ENCODE assay signal across 24 cellular contexts in genomic region chr9:96193356-96193755, GRCh38.
"Had no signal": no experiment of that assay in that cellular context is flagged by ENCODE, and none has a peak within 500 bp of the region (broad histone marks: within the 10 kb centered on the region; RNA-seq: fewer than 3 reads in every experiment).

No MANE protein-coding gene starts in this region.

- H3K4me3 ChIP-seq: breast epithelium, gastroesophageal sphincter, pancreas, psoas muscle, right atrium auricular region, spleen, tibial nerve had no signal

- H3K36me3 ChIP-seq: breast epithelium, gastroesophageal sphincter, pancreas, right atrium auricular region, spleen, tibial nerve had no signal

- H3K27me3 ChIP-seq: breast epithelium, gastroesophageal sphincter, pancreas, right atrium auricular region, spleen, tibial nerve had no signal

- DNase-seq: activated CD4-positive, alpha-beta memory T cell treated with anti-CD3 and anti-CD28 coated beads for 36 hours; activated CD4-positive, alpha-beta T cell treated with anti-CD3 and anti-CD28 coated beads, Interleukin-2, amount 10 ng/mL, durations not matched to agents 24 days and 14 days; activated CD4-positive, CD25-positive, alpha-beta regulatory T cell treated with anti-CD3 and anti-CD28 coated beads, Interleukin-2, amount 50 U/mL, for 72 hours; activated gamma-delta T cell treated with Interleukin-2 at 50 U/mL for 16 hours; activated naive CD4-positive, alpha-beta T cell treated with anti-CD3 and anti-CD28 coated beads, Interleukin-2, amount 50 U/mL, for 16 hours; activated T-cell treated with anti-CD3 and anti-CD28 coated beads, Interleukin-2, amount 50 U/mL, for 4 hours; amniotic stem cell; central memory CD4-positive, alpha-beta T cell; hippocampal formation; left colon; mammary epithelial cell; naive thymus-derived CD4-positive, alpha-beta T cell; pancreas; psoas muscle; spleen; stimulated activated naive CD4-positive, alpha-beta T cell had no signal

- H3K4me3 Mint-ChIP-seq: activated CD4-positive, alpha-beta memory T cell treated with anti-CD3 and anti-CD28 coated beads for 36 hours; activated CD4-positive, alpha-beta T cell treated with anti-CD3 and anti-CD28 coated beads, Interleukin-2, amount 10 ng/mL, durations not matched to agents 24 days and 14 days; activated T-cell treated with anti-CD3 and anti-CD28 coated beads, Interleukin-2, amount 50 U/mL, for 4 hours; activated T-helper 17 cell treated with anti-CD3 and anti-CD28 coated beads, Interleukin-2, amount 50 U/mL, for 72 hours; mesothelial cell of epicardium; naive thymus-derived CD4-positive, alpha-beta T cell; T-helper 2 cell treated with Interferon-gamma antibody and Interleukin-4, amounts not matched to agents 5 μg/mL and 100 μg/mL, for 36 hours had no signal

- H3K4me1 ChIP-seq: breast epithelium, gastroesophageal sphincter, pancreas, psoas muscle, right atrium auricular region, spleen, tibial nerve had no signal

- ATAC-seq: activated T-cell treated with anti-CD3 and anti-CD28 coated beads, Interleukin-2, amount 50 U/mL, for 4 hours; activated T-helper 17 cell treated with anti-CD3 and anti-CD28 coated beads, Interleukin-2, amount 50 U/mL, for 72 hours; gastroesophageal sphincter; left colon; naive thymus-derived CD4-positive, alpha-beta T cell; pancreas; psoas muscle had no signal

- H3K27ac ChIP-seq: breast epithelium, gastroesophageal sphincter, pancreas, psoas muscle, right atrium auricular region, spleen, tibial nerve, VCaP had no signal

- H3K27ac Mint-ChIP-seq: activated CD4-positive, alpha-beta memory T cell treated with anti-CD3 and anti-CD28 coated beads for 36 hours; activated CD4-positive, alpha-beta T cell treated with anti-CD3 and anti-CD28 coated beads, Interleukin-2, amount 10 ng/mL, durations not matched to agents 24 days and 14 days; activated T-helper 17 cell treated with anti-CD3 and anti-CD28 coated beads, Interleukin-2, amount 50 U/mL, for 72 hours; mesothelial cell of epicardium; naive thymus-derived CD4-positive, alpha-beta T cell; T-helper 2 cell treated with Interferon-gamma antibody and Interleukin-4, amounts not matched to agents 5 μg/mL and 100 μg/mL, for 36 hours had no signal

- H3K9me3 ChIP-seq: pancreas had no signal

- H3K4me1 Mint-ChIP-seq: activated CD4-positive, alpha-beta T cell treated with anti-CD3 and anti-CD28 coated beads, Interleukin-2, amount 10 ng/mL, durations not matched to agents 24 days and 14 days; activated T-helper 17 cell treated with anti-CD3 and anti-CD28 coated beads, Interleukin-2, amount 50 U/mL, for 72 hours; mesothelial cell of epicardium had no signal
